Comparison of ENCODE assay signal across 13 cellular contexts in genomic region chr11:33310720-33311500, GRCh38. TPM values are rescaled to one million over a fixed set of nuclear protein-coding genes. Genes with fewer than 3 reads are reported as not detected.
DNase-seq lines count a peak whose midpoint lies in the region; ATAC-seq and TF ChIP-seq lines count a peak whose summit lies in the region.
"Had no signal": no experiment of that assay in that cellular context is flagged by ENCODE, and none has a peak within 500 bp of the region (broad histone marks: within the 10 kb centered on the region; RNA-seq: fewer than 3 reads in every experiment).

No MANE protein-coding gene starts in this region.

- H3K4me3 ChIP-seq in HAP-1 (no peak overlapping the region), astrocyte of the spinal cord (ENCODE audit: low read depth, low read length) (no peak overlapping the region), mesenchymal stem cell (ENCODE audit: insufficient read depth in 1 of 2, low read depth in 1 of 2, low read length in 2 of 2) (no peak overlapping the region)
- H3K4me3 ChIP-seq: stomach had no signal

- no peak overlapping the region for H3K9ac ChIP-seq in mesenchymal stem cell (ENCODE audit: low read length)

- no peaks in the 10 kb centered on the region for H3K9me3 ChIP-seq in HAP-1
- H3K9me3 ChIP-seq in mesenchymal stem cell (ENCODE audit: control insufficient read depth, low read length): no peaks in the 10 kb centered on the region
- H3K9me3 ChIP-seq: stomach had no signal

- POLR2A ChIA-PET in GM10248 (lab: Yijun Ruan, JAX): no interaction called here

- TF ChIP-seq CTCF in CD14-positive monocyte (IDR thresholded peaks at IDR 0.05): no peak
- no peak for TF ChIP-seq CTCF in astrocyte of the spinal cord (IDR thresholded peaks at IDR 0.05; ENCODE audit: low read depth, low read length)
- no peak for TF ChIP-seq CTCF in GM10248 (IDR thresholded peaks at IDR 0.05; ENCODE audit: control extremely low read depth, extremely low read depth, low read depth, missing control alignments)

- no peak overlapping the region for H2AFZ ChIP-seq in mesenchymal stem cell (ENCODE audit: low read depth, low read length)

- ATAC-seq in GM21526 (IDR thresholded peaks at IDR 0.05; ENCODE audit: low FRiP score, unreplicated experiment): no peak

- intact Hi-C loops in CD14-positive monocyte (cut with micrococcal nuclease): no loop called here

- H3K4me1 ChIP-seq in HAP-1 (peaks cover 38% of the 10 kb centered on the region), mesenchymal stem cell (ENCODE audit: control insufficient read depth, insufficient read depth, low read depth, low read length) (peaks cover 5% of the 10 kb centered on the region)

- H3K9me3 Mint-ChIP-seq in CD14-positive monocyte: no peaks in the 10 kb centered on the region

- H3K36me3 Mint-ChIP-seq in CD14-positive monocyte: peaks cover 12 to 32% of the 10 kb centered on the region in 2 donors

- no peak overlapping the region for H3K18ac ChIP-seq in mesenchymal stem cell (ENCODE audit: low read depth in 1 of 2, low read length in 2 of 2)

- H3K36me3 ChIP-seq in HAP-1 (replicated peaks) (no peaks in the 10 kb centered on the region), mesenchymal stem cell (ENCODE audit: control insufficient read depth in 1 of 2, insufficient read depth in 2 of 2, low read depth in 1 of 2, low read length in 2 of 2) (peaks cover 0 to 21% of the 10 kb centered on the region in 2 experiments)
- H3K36me3 ChIP-seq: stomach had no signal

- no peak overlapping the region for H4K91ac ChIP-seq in mesenchymal stem cell (ENCODE audit: low read length)

- no peak overlapping the region for H3K4ac ChIP-seq in mesenchymal stem cell (ENCODE audit: low read depth in 1 of 2, low read length in 2 of 2)

- no peak overlapping the region for H2BK120ac ChIP-seq in mesenchymal stem cell (ENCODE audit: low read depth, low read length)

- H4K8ac ChIP-seq in mesenchymal stem cell (ENCODE audit: low read length): no peak overlapping the region

- CTCF ChIA-PET in GM10248 (lab: Yijun Ruan, JAX): interaction anchor here (0.9 to 5.7 kb wide), 3 partner anchors 10 to 36 kb away, joined by 3 to 18 read pairs (median 5); no protein-coding TSS in a partner anchor

- H2BK12ac ChIP-seq in mesenchymal stem cell (ENCODE audit: low read length in 2 of 2): no peak overlapping the region

- H2AK5ac ChIP-seq in mesenchymal stem cell (ENCODE audit: low read length, severe bottlenecking): peak overlapping the region; percentile 57

- no peak overlapping the region for H3K14ac ChIP-seq in mesenchymal stem cell (ENCODE audit: low read length in 2 of 2)

- H3K27ac ChIP-seq in mesenchymal stem cell (ENCODE audit: low read length, poor library complexity, severe bottlenecking): peak overlapping the region; percentile 66
- H3K27ac ChIP-seq: stomach, VCaP had no signal

- no peak overlapping the region for H2BK5ac ChIP-seq in mesenchymal stem cell (ENCODE audit: low read depth, low read length, poor library complexity, severe bottlenecking)

- H3K4me1 Mint-ChIP-seq in CD14-positive monocyte: peaks cover 17% of the 10 kb centered on the region

- no peak overlapping the region for H2BK15ac ChIP-seq in mesenchymal stem cell (ENCODE audit: low read depth, poor library complexity, severe bottlenecking)

- no peak overlapping the region for H3K4me2 ChIP-seq in mesenchymal stem cell (ENCODE audit: low read length, poor library complexity, severe bottlenecking)

- H3K4me3 Mint-ChIP-seq in CD14-positive monocyte: no peak overlapping the region

- H3K27me3 Mint-ChIP-seq in CD14-positive monocyte (ENCODE audit: low read depth in 3 of 3): no peaks in the 10 kb centered on the region

- H3K27ac Mint-ChIP-seq in CD14-positive monocyte: peak overlapping the region in 6 of 7 donors; percentile 12 to 80 (median 49)

- H3K23ac ChIP-seq in mesenchymal stem cell (ENCODE audit: low read length in 2 of 2): no peak overlapping the region

- peaks cover 4% of the 10 kb centered on the region for H3K79me1 ChIP-seq in mesenchymal stem cell (replicated peaks; ENCODE audit: low read length, poor library complexity, severe bottlenecking)

- 95% methylated on average over 9 of the region's 9 CpGs for WGBS in mesenchymal stem cell

- DNase-seq in CD14-positive monocyte (ENCODE audit: low spot score) (no peak), HAP-1 (ENCODE audit: low spot score in 2 of 2) (peak; percentile 51), astrocyte of the spinal cord (ENCODE audit: low read depth, low spot score) (peak; percentile 82), mesenchymal stem cell (peak; percentile 22), DMS53 (lab: John Stamatoyannopoulos, UW) (no peak), GM10248 (ENCODE audit: extremely low spot score) (no peak), NCI-H1105 treated with DMSO at 0.1 percent for 48 hours (lab: John Stamatoyannopoulos, UW) (no peak)
- DNase-seq: amniotic stem cell, head of caudate nucleus, NCI-H1694, stomach had no signal

- in situ Hi-C loops in HAP-1 (cut with MboI; ENCODE audit: low sequenced_read_pairs) (no loop called here), astrocyte of the spinal cord (cut with HindIII; ENCODE audit: low sequenced_read_pairs) (no loop called here)

- H3K27me3 ChIP-seq in HAP-1 (ENCODE audit: low read depth) (no peaks in the 10 kb centered on the region), mesenchymal stem cell (ENCODE audit: control insufficient read depth in 1 of 2, insufficient read depth in 1 of 2, low read length in 2 of 2) (no peaks in the 10 kb centered on the region)
- H3K27me3 ChIP-seq: stomach had no signal

RNA-seq across cellular contexts. Expression of gene HIPK3, which starts 53.7 kb away (rescaled TPM):
- 10 to 100 TPM; 62.0 to 68.6 TPM for polyA plus RNA-seq in CD14-positive monocyte
- 23.1 TPM for polyA plus RNA-seq in mesenchymal stem cell (2013, experiment 1 of 2)
- 22.4 TPM for polyA plus RNA-seq in mesenchymal stem cell (2013, experiment 2 of 2)

Comparison
In these comparisons a context has a peak if more than half of its experiments do, and no peak if none do; other contexts are left out.
1. DNase-seq: peak in HAP-1 (2 of 2), astrocyte of the spinal cord (single experiment) and mesenchymal stem cell (single experiment); none in CD14-positive monocyte (single experiment), DMS53 (single experiment), GM10248 (single experiment) and NCI-H1105 treated with DMSO at 0.1 percent for 48 hours (single experiment).